Comparison of ENCODE assay signal across 27 cellular contexts in genomic region chr15:94984886-94985285, GRCh38.
"Had no signal": no experiment of that assay in that cellular context is flagged by ENCODE, and none has a peak within 500 bp of the region (broad histone marks: within the 10 kb centered on the region; RNA-seq: fewer than 3 reads in every experiment).

No MANE protein-coding gene starts in this region.

- H3K27ac Mint-ChIP-seq: dendritic cell treated with granulocyte-macrophage colony-stimulating factor and Interleukin-4, amounts not matched to agents 40 ng/mL and 50 ng/mL, for 4 days; effector memory CD8-positive, alpha-beta T cell; endodermal cell; memory B cell; naive thymus-derived CD4-positive, alpha-beta T cell had no signal

- H3K4me3 Mint-ChIP-seq: dendritic cell treated with granulocyte-macrophage colony-stimulating factor and Interleukin-4, amounts not matched to agents 40 ng/mL and 50 ng/mL, for 4 days; effector memory CD8-positive, alpha-beta T cell; endodermal cell; memory B cell; naive thymus-derived CD4-positive, alpha-beta T cell had no signal

- H3K27me3 Mint-ChIP-seq: dendritic cell treated with granulocyte-macrophage colony-stimulating factor and Interleukin-4, amounts not matched to agents 40 ng/mL and 50 ng/mL, for 4 days; effector memory CD8-positive, alpha-beta T cell; memory B cell had no signal

- ATAC-seq: effector memory CD8-positive, alpha-beta T cell; esophagus mucosa; gastrocnemius medialis; heart right ventricle; left colon; left lung; left ventricle myocardium superior; lower lobe of right lung; mucosa of descending colon; naive thymus-derived CD4-positive, alpha-beta T cell had no signal

- H3K36me3 Mint-ChIP-seq: memory B cell; naive thymus-derived CD4-positive, alpha-beta T cell had no signal

- H3K4me1 Mint-ChIP-seq: endodermal cell; memory B cell; naive thymus-derived CD4-positive, alpha-beta T cell had no signal

- FAIRE-seq: endometrium, islet of Langerhans, keratinocyte had no signal

- DNase-seq: colonic mucosa; cortex of kidney; effector CD8-positive, alpha-beta T cell; effector memory CD8-positive, alpha-beta T cell; endodermal cell; erythroblast; esophagus squamous epithelium; foreskin fibroblast; foreskin melanocyte; gastrocnemius medialis; glutamatergic neuron; head of caudate nucleus; heart right ventricle; hippocampal formation; left colon; left lung; left ventricle myocardium superior; lower lobe of right lung; mesendoderm; mucosa of descending colon; naive thymus-derived CD4-positive, alpha-beta T cell had no signal
